15 cellular contexts compared by ENCODE assay signal in genomic region chr11:132901638-132902610, GRCh38.
"Had no signal": no experiment of that assay in that cellular context is flagged by ENCODE, and none has a peak within 500 bp of the region (broad histone marks: within the 10 kb centered on the region; RNA-seq: fewer than 3 reads in every experiment).

No MANE protein-coding gene starts in this region.

- H3K27me3 ChIP-seq: body of pancreas, right lobe of liver, spleen, tibial nerve, vagina had no signal

- H3K4me1 ChIP-seq: body of pancreas, prostate gland, tibial nerve, vagina had no signal

- H3K36me3 ChIP-seq: prostate gland, right lobe of liver, spleen, tibial nerve, vagina had no signal

- ATAC-seq: body of pancreas; effector memory CD8-positive, alpha-beta T cell; mucosa of descending colon; naive thymus-derived CD8-positive, alpha-beta T cell; right lobe of liver; stimulated activated memory B cell treated with anti-CD40 and anti-IgM and Interleukin-4, amounts not matched to agents 10 μg/mL and 1 μg/mL and 100 μg/mL, for 72 hours had no signal

- H3K9me3 ChIP-seq: body of pancreas, prostate gland, right lobe of liver, spleen, tibial nerve, vagina had no signal

- H3K4me3 ChIP-seq: body of pancreas, mucosa of descending colon, prostate gland, right lobe of liver, spleen, tibial nerve, vagina had no signal

- H3K27ac ChIP-seq: body of pancreas, prostate gland, right lobe of liver, spleen, tibial nerve, vagina had no signal

- DNase-seq: activated CD4-positive, alpha-beta T cell treated with anti-CD3 and anti-CD28 coated beads, Interleukin-2, amount 50 U/mL, for 1 hour; body of pancreas; effector memory CD8-positive, alpha-beta T cell; erythroblast; mammary epithelial cell; mucosa of descending colon; naive thymus-derived CD8-positive, alpha-beta T cell; nucleus accumbens; right lobe of liver; spleen; stimulated activated CD4-positive, alpha-beta T cell treated with anti-CD3 and anti-CD28 coated beads, Interleukin-1b, Interleukin-23, amount 100 ng/mL, for 48 hours had no signal
